Comparison of ENCODE assay signal across 19 cellular contexts in genomic region chr5:142823176-142823575, GRCh38. TPM values are rescaled to one million over a fixed set of nuclear protein-coding genes. Genes with fewer than 3 reads are reported as not detected.
DNase-seq lines count a peak whose midpoint lies in the region; ATAC-seq and TF ChIP-seq lines count a peak whose summit lies in the region.
"Had no signal": no experiment of that assay in that cellular context is flagged by ENCODE, and none has a peak within 500 bp of the region (broad histone marks: within the 10 kb centered on the region; RNA-seq: fewer than 3 reads in every experiment).

No MANE protein-coding gene starts in this region.

- peak overlapping the region; percentile 53 for H3K27ac ChIP-seq in mesenchymal stem cell (ENCODE audit: low read length, poor library complexity, severe bottlenecking)
- H3K27ac ChIP-seq: neutrophil, thoracic aorta had no signal

- H2BK5ac ChIP-seq in mesenchymal stem cell (ENCODE audit: low read depth, low read length, poor library complexity, severe bottlenecking), result no peak overlapping the region

- ATAC-seq in GM19023 (IDR thresholded peaks at IDR 0.05; ENCODE audit: unreplicated experiment) (no peak), GM18502 (IDR thresholded peaks at IDR 0.05; ENCODE audit: poor library complexity, unreplicated experiment) (no peak), GM18511 (IDR thresholded peaks at IDR 0.05; ENCODE audit: unreplicated experiment) (no peak)
- ATAC-seq: activated CD4-positive, alpha-beta T cell treated with anti-CD3 and anti-CD28 coated beads for 36 hours; esophagus mucosa; heart right ventricle had no signal

- peak; percentile 21 for DNase-seq in H4 (ENCODE audit: low spot score)
- peak; percentile 46 for DNase-seq in M059J (ENCODE audit: low read depth)
- peak; percentile 39 for DNase-seq in astrocyte of the spinal cord (ENCODE audit: low read depth, low spot score)
- no peak for DNase-seq in mesenchymal stem cell
- DNase-seq: activated CD4-positive, alpha-beta T cell treated with anti-CD3 and anti-CD28 coated beads for 36 hours; activated naive CD4-positive, alpha-beta T cell treated with Interleukin-2 at 50 U/mL for 16 hours; DMS153; heart right ventricle; islet precursor cell; MM.1S; NCI-H2081; Right ventricle myocardium superior; stimulated activated CD4-positive, alpha-beta T cell treated with anti-CD3 and anti-CD28 coated beads, Interleukin-2, amount 100 ng/mL, for 24 hours had no signal

- H3K4ac ChIP-seq in mesenchymal stem cell (ENCODE audit: low read depth in 1 of 2, low read length in 2 of 2), result no peak overlapping the region

- TF ChIP-seq CTCF in astrocyte of the spinal cord (IDR thresholded peaks at IDR 0.05; ENCODE audit: low read depth, low read length), result no peak

- H3K23ac ChIP-seq in mesenchymal stem cell (ENCODE audit: low read length in 2 of 2), result no peak overlapping the region

- H2AK5ac ChIP-seq in mesenchymal stem cell (ENCODE audit: low read length, severe bottlenecking), result no peak overlapping the region

- H3K14ac ChIP-seq in mesenchymal stem cell (ENCODE audit: low read length in 2 of 2), result no peak overlapping the region

- no peaks in the 10 kb centered on the region for H3K27me3 ChIP-seq in mesenchymal stem cell (ENCODE audit: control insufficient read depth in 1 of 2, insufficient read depth in 1 of 2, low read length in 2 of 2)
- H3K27me3 ChIP-seq: heart right ventricle, neutrophil had no signal

- H3K79me1 ChIP-seq in mesenchymal stem cell (replicated peaks; ENCODE audit: low read length, poor library complexity, severe bottlenecking), result peaks cover 13% of the 10 kb centered on the region

- no peak overlapping the region for H3K4me2 ChIP-seq in mesenchymal stem cell (ENCODE audit: low read length, poor library complexity, severe bottlenecking)

- no peak overlapping the region for H2AFZ ChIP-seq in mesenchymal stem cell (ENCODE audit: low read depth, low read length)

- H3K9me3 ChIP-seq in mesenchymal stem cell (ENCODE audit: control insufficient read depth, low read length), result no peaks in the 10 kb centered on the region
- H3K9me3 ChIP-seq: neutrophil, thoracic aorta had no signal

- in situ Hi-C loops in astrocyte of the spinal cord (cut with HindIII; ENCODE audit: low sequenced_read_pairs), result no loop called here

- H4K8ac ChIP-seq in mesenchymal stem cell (ENCODE audit: low read length), result peak overlapping the region; percentile 2

- H3K4me1 ChIP-seq in mesenchymal stem cell (ENCODE audit: control insufficient read depth, insufficient read depth, low read depth, low read length), result peaks cover 33% of the 10 kb centered on the region

- no peak overlapping the region for H2BK120ac ChIP-seq in mesenchymal stem cell (ENCODE audit: low read depth, low read length)

- H4K91ac ChIP-seq in mesenchymal stem cell (ENCODE audit: low read length), result no peak overlapping the region

- no peaks in the 10 kb centered on the region for H3K36me3 ChIP-seq in mesenchymal stem cell (ENCODE audit: control insufficient read depth in 1 of 2, insufficient read depth in 2 of 2, low read depth in 1 of 2, low read length in 2 of 2)
- H3K36me3 ChIP-seq: heart right ventricle, thoracic aorta had no signal

- H2BK15ac ChIP-seq in mesenchymal stem cell (ENCODE audit: low read depth, poor library complexity, severe bottlenecking), result no peak overlapping the region

- no peak overlapping the region for H3K4me3 ChIP-seq in astrocyte of the spinal cord (ENCODE audit: low read depth, low read length)
- H3K4me3 ChIP-seq in mesenchymal stem cell (ENCODE audit: insufficient read depth in 1 of 2, low read depth in 1 of 2, low read length in 2 of 2), result no peak overlapping the region
- H3K4me3 ChIP-seq: heart right ventricle, thoracic aorta had no signal

- no peak overlapping the region for H2BK12ac ChIP-seq in mesenchymal stem cell (ENCODE audit: low read length in 2 of 2)

- WGBS in mesenchymal stem cell, result 88% methylated on average over 3 of the region's 3 CpGs

- no peak overlapping the region for H3K18ac ChIP-seq in mesenchymal stem cell (ENCODE audit: low read depth in 1 of 2, low read length in 2 of 2)

- H3K9ac ChIP-seq in mesenchymal stem cell (ENCODE audit: low read length), result no peak overlapping the region

RNA-seq across cellular contexts. Expression of gene ARHGAP26, which starts 53.0 kb away (rescaled TPM):
- 0.33 and 1.7 TPM in 2 replicates for total RNA-seq in H4 (2014; rRNA removed; shearing (Covaris generic))
- total RNA-seq in M059J (2014; rRNA removed; shearing (Covaris generic)), result 3.5 and 5.5 TPM in 2 replicates
- polyA plus RNA-seq in mesenchymal stem cell (2013, experiment 1 of 2), result 0.86 TPM
- polyA plus RNA-seq in mesenchymal stem cell (2013, experiment 2 of 2), result 1.0 TPM
